In genomic region chr17:82272495-82273326, GRCh38 we compare ENCODE assay signal across 8 cellular contexts. TPM values are rescaled to one million over a fixed set of nuclear protein-coding genes. Genes with fewer than 3 reads are reported as not detected.
A peak's percentile ranks its signal among the peaks of the same experiment; 100 is the strongest.
DNase-seq lines count a peak whose midpoint lies in the region; ATAC-seq and TF ChIP-seq lines count a peak whose summit lies in the region.

No MANE protein-coding gene starts in this region.

- peak overlapping the region; percentile 90 to 99 (median 98) for H3K27ac Mint-ChIP-seq in CD8-positive, alpha-beta memory T cell

- no peak for TF ChIP-seq CTCF in breast epithelium (IDR thresholded peaks at IDR 0.05)
- TF ChIP-seq CTCF in kidney epithelial cell (IDR thresholded peaks at IDR 0.05; ENCODE audit: insufficient read depth, low read length, poor library complexity, severe bottlenecking) = no peak

- H3K9me3 Mint-ChIP-seq in CD8-positive, alpha-beta memory T cell = no peaks in the 10 kb centered on the region

- H3K36me3 ChIP-seq in CD8-positive, alpha-beta memory T cell (ENCODE audit: insufficient read depth, low read length) = peaks cover 20% of the 10 kb centered on the region
- H3K36me3 ChIP-seq in breast epithelium = no peaks in the 10 kb centered on the region
- H3K36me3 ChIP-seq in kidney epithelial cell (ENCODE audit: control insufficient read depth, insufficient read depth, low read length) = no peaks in the 10 kb centered on the region

- POLR2A ChIA-PET in CD8-positive, alpha-beta memory T cell (lab: Charles Lee) = interaction anchor here (0.6 to 1.4 kb wide), 5 partner anchors 26 to 250 kb away, joined by 3 to 7 read pairs (median 4); partner anchors contain the start of gene CENPX

- no peaks in the 10 kb centered on the region for H3K9me3 ChIP-seq in CD8-positive, alpha-beta memory T cell (ENCODE audit: low read length)
- no peaks in the 10 kb centered on the region for H3K9me3 ChIP-seq in breast epithelium

- ATAC-seq in HG02642 (IDR thresholded peaks at IDR 0.05; ENCODE audit: poor library complexity, unreplicated experiment) (peak; percentile 21), GM19467 (IDR thresholded peaks at IDR 0.05; ENCODE audit: unreplicated experiment) (no peak)

- H3K27ac ChIP-seq in CD8-positive, alpha-beta memory T cell (ENCODE audit: low read depth, low read length) = peak overlapping the region; percentile 76
- H3K27ac ChIP-seq in breast epithelium = peak overlapping the region; percentile 99 to 100

- peaks cover 47 to 49% (median 47%) of the 10 kb centered on the region in 3 donors for H3K4me1 Mint-ChIP-seq in CD8-positive, alpha-beta memory T cell

- intact Hi-C loops in breast epithelium (cut with DNase I; ENCODE audit: low total_unique reads) = no loop called here

- TF ChIP-seq POLR2A in breast epithelium (IDR thresholded peaks at IDR 0.05) = no peak

- peak overlapping the region; percentile 85 to 98 (median 95) for H3K4me3 Mint-ChIP-seq in CD8-positive, alpha-beta memory T cell

- peak; percentile 23 to 61 (median 37) for DNase-seq in CD8-positive, alpha-beta memory T cell
- DNase-seq in T-helper 2 cell (peak in 4 of 5 experiments; percentile 17 to 60 (median 24)), breast epithelium (ENCODE audit: low spot score in 2 of 2) (no peak), kidney epithelial cell (ENCODE audit: low read depth) (no peak), NCI-H2107 treated with DMSO at 0.1 percent for 48 hours (lab: John Stamatoyannopoulos, UW; ENCODE audit: unreplicated experiment) (no peak)
- peak; percentile 31 for DNase-seq in stimulated activated CD8-positive, alpha-beta memory T cell treated with anti-CD3 and anti-CD28 coated beads, Interleukin-12 subunit alpha, Interleukin-12 subunit beta, amount 100 ng/mL, for 4 hours (ENCODE audit: low read depth)

- H3K4me3 ChIP-seq in CD8-positive, alpha-beta memory T cell (ENCODE audit: low read length) = peak overlapping the region; percentile 68
- peak overlapping the region; percentile 97 to 100 (median 97) for H3K4me3 ChIP-seq in breast epithelium
- peak overlapping the region; percentile 92 for H3K4me3 ChIP-seq in kidney epithelial cell (ENCODE audit: low read depth, low read length)

- H3K27me3 Mint-ChIP-seq in CD8-positive, alpha-beta memory T cell = peaks cover 0 to 1% of the 10 kb centered on the region in 2 donors

- H3K4me1 ChIP-seq in CD8-positive, alpha-beta memory T cell (ENCODE audit: insufficient read depth, low read length) = peaks cover 53% of the 10 kb centered on the region
- H3K4me1 ChIP-seq in breast epithelium = peaks cover 13 to 37% of the 10 kb centered on the region in 2 donors

- H3K36me3 Mint-ChIP-seq in CD8-positive, alpha-beta memory T cell = peaks cover 6 to 48% (median 8%) of the 10 kb centered on the region in 3 donors

- CTCF ChIA-PET in CD8-positive, alpha-beta memory T cell (lab: Charles Lee) = interaction anchor here (1.0 to 1.3 kb wide), 2 partner anchors 25 to 45 kb away, joined by 3 read pairs; partner anchors contain the start of gene CD7

- H3K27me3 ChIP-seq in CD8-positive, alpha-beta memory T cell (ENCODE audit: insufficient read depth, low read length, poor library complexity, severe bottlenecking) = no peaks in the 10 kb centered on the region
- H3K27me3 ChIP-seq in breast epithelium (no peaks in the 10 kb centered on the region), kidney epithelial cell (ENCODE audit: control insufficient read depth, insufficient read depth, low read length) (no peaks in the 10 kb centered on the region)

RNA-seq across cellular contexts. Expression of gene CSNK1D, which starts 0.8 kb away (rescaled TPM):
- total RNA-seq in CD8-positive, alpha-beta memory T cell = 100 to 1,000 TPM; 129 to 141 TPM
- 74.6 TPM for polyA plus RNA-seq in CD8-positive, alpha-beta memory T cell
- total RNA-seq in breast epithelium (10 to 100 TPM; 50.7 to 85.9 (median 75.2) TPM), kidney epithelial cell (55.1 and 61.7 TPM in 2 replicates)

RNA-seq across cellular contexts. Expression of gene SLC16A3, which starts 43.9 kb away (rescaled TPM):
- total RNA-seq in CD8-positive, alpha-beta memory T cell = 10 to 100 TPM; 27.5 to 31.8 TPM
- polyA plus RNA-seq in CD8-positive, alpha-beta memory T cell = 3.3 TPM
- 10 to 100 TPM; 10.2 to 22.6 (median 17.3) TPM for total RNA-seq in breast epithelium
- total RNA-seq in kidney epithelial cell = 83.4 and 85.3 TPM in 2 replicates

RNA-seq across cellular contexts. Expression of gene CD7, which starts 44.7 kb away (rescaled TPM):
- 100 to 1,000 TPM; 186 to 190 TPM for total RNA-seq in CD8-positive, alpha-beta memory T cell
- 193 TPM for polyA plus RNA-seq in CD8-positive, alpha-beta memory T cell
- total RNA-seq in breast epithelium = 1 to 10 TPM in 2 of 3 donors, not detected in 1; 1.3 to 1.8 TPM
- 0.21 TPM in 1 of 2 replicates, not detected in the other for total RNA-seq in kidney epithelial cell

Comparison
In these comparisons a context has a peak if more than half of its experiments do, and no peak if none do; other contexts are left out.
1. DNase-seq: peak in CD8-positive, alpha-beta memory T cell (5 of 5), T-helper 2 cell (4 of 5) and stimulated activated CD8-positive, alpha-beta memory T cell treated with anti-CD3 and anti-CD28 coated beads, Interleukin-12 subunit alpha, Interleukin-12 subunit beta, amount 100 ng/mL, for 4 hours (single experiment); none in breast epithelium (0 of 2), kidney epithelial cell (single experiment) and NCI-H2107 treated with DMSO at 0.1 percent for 48 hours (single experiment).
2. RNA of gene CD7, which starts 44.7 kb away (total RNA-seq): 186 to 190 TPM in CD8-positive, alpha-beta memory T cell; 1.3 to 1.8 TPM in breast epithelium and 0.21 TPM in kidney epithelial cell; every median in the first group is over 10 times any median in the second.
3. Peak in every context shown above with its lines, with median percentiles within 50 percentile points of each other: H3K4me3 ChIP-seq.